In genomic region chr1:150695561-150695960, GRCh38 we compare ENCODE assay signal across 12 cellular contexts. TPM values are rescaled to one million over a fixed set of nuclear protein-coding genes. Genes with fewer than 3 reads are reported as not detected.
DNase-seq lines count a peak whose midpoint lies in the region; ATAC-seq, FAIRE-seq and TF ChIP-seq lines count a peak whose summit lies in the region.
"Had no signal": no experiment of that assay in that cellular context is flagged by ENCODE, and none has a peak within 500 bp of the region (broad histone marks: within the 10 kb centered on the region; RNA-seq: fewer than 3 reads in every experiment).

No MANE protein-coding gene starts in this region.

- ATAC-seq in PC-3 (no peak), HG02798 (IDR thresholded peaks at IDR 0.05; ENCODE audit: poor library complexity, unreplicated experiment) (no peak), HG03095 (IDR thresholded peaks at IDR 0.05; ENCODE audit: unreplicated experiment) (no peak)

- H3K4me3 ChIP-seq in PC-3 (ENCODE audit: low read length): peak overlapping the region; percentile 78
- H3K4me3 ChIP-seq in uterus: no peak overlapping the region

- H3K4me1 Mint-ChIP-seq in endothelial cell (ENCODE audit: unreplicated experiment) (peaks cover 14% of the 10 kb centered on the region), osteocyte (ENCODE audit: unreplicated experiment) (peaks cover 18% of the 10 kb centered on the region)

- H3K4me3 Mint-ChIP-seq in endothelial cell (ENCODE audit: unreplicated experiment) (peak overlapping the region; percentile 50), osteocyte (ENCODE audit: unreplicated experiment) (peak overlapping the region; percentile 7)

- H3K36me3 ChIP-seq in PC-3 (ENCODE audit: low read depth, low read length) (peaks cover 17% of the 10 kb centered on the region), uterus (no peaks in the 10 kb centered on the region)

- H3K79me2 ChIP-seq in PC-3 (ENCODE audit: low read length): peaks cover 28% of the 10 kb centered on the region

- no TSS peak for BruUV-seq in PC-3 (replicated peaks; lab: Mats Ljungman, UMichigan)

- no peaks in the 10 kb centered on the region for H3K9me2 ChIP-seq in PC-3 (replicated peaks; ENCODE audit: low read length)

- H3K27ac ChIP-seq in PC-3 (ENCODE audit: low read length) (no peak overlapping the region), uterus (no peak overlapping the region)
- H3K27ac ChIP-seq: coronary artery had no signal

- peaks cover 3% of the 10 kb centered on the region for H3K27me3 Mint-ChIP-seq in endothelial cell (ENCODE audit: unreplicated experiment)
- H3K27me3 Mint-ChIP-seq in osteocyte (ENCODE audit: unreplicated experiment): peaks cover 6% of the 10 kb centered on the region
- H3K27me3 Mint-ChIP-seq: naive B cell had no signal

- no peak overlapping the region for H3K27ac Mint-ChIP-seq in endothelial cell (ENCODE audit: unreplicated experiment)
- no peak overlapping the region for H3K27ac Mint-ChIP-seq in osteocyte (ENCODE audit: unreplicated experiment)

- H3K9me3 Mint-ChIP-seq in endothelial cell (ENCODE audit: unreplicated experiment) (no peaks in the 10 kb centered on the region), osteocyte (ENCODE audit: unreplicated experiment) (no peaks in the 10 kb centered on the region)
- H3K9me3 Mint-ChIP-seq: naive B cell had no signal

- DNase-seq in GM18507 (ENCODE audit: extremely low spot score, insufficient read length, low read depth): no peak
- peak; percentile 5 for DNase-seq in PC-3
- DNase-seq in endothelial cell (ENCODE audit: low spot score): no peak
- no peak for DNase-seq in osteocyte (ENCODE audit: extremely low spot score, unreplicated experiment)
- DNase-seq in NCI-H446 (lab: John Stamatoyannopoulos, UW): no peak
- no peak for DNase-seq in uterus
- DNase-seq: naive B cell, NCI-H1105, T1000 had no signal

- TF ChIP-seq CTCF in PC-3 (conservative IDR thresholded peaks at IDR 0.05; ENCODE audit: low read depth, low read length): no peak
- TF ChIP-seq CTCF in endothelial cell (IDR thresholded peaks at IDR 0.05; ENCODE audit: unreplicated experiment): no peak
- no peak for TF ChIP-seq CTCF in osteocyte (IDR thresholded peaks at IDR 0.05)
- no peak for TF ChIP-seq CTCF in uterus (IDR thresholded peaks at IDR 0.05)

- H3K9me3 ChIP-seq in PC-3 (ENCODE audit: low read length): no peaks in the 10 kb centered on the region
- H3K9me3 ChIP-seq in uterus: no peaks in the 10 kb centered on the region

- no peaks in the 10 kb centered on the region for H4K20me1 ChIP-seq in PC-3 (ENCODE audit: low read length)

- H3K9ac ChIP-seq in PC-3 (ENCODE audit: low read length): no peak overlapping the region

- H3K4me1 ChIP-seq in PC-3 (ENCODE audit: insufficient read depth, low read length) (peaks cover 28% of the 10 kb centered on the region), uterus (no peaks in the 10 kb centered on the region)

- H3K27me3 ChIP-seq in PC-3 (ENCODE audit: low read length) (no peaks in the 10 kb centered on the region), uterus (no peaks in the 10 kb centered on the region)

- intact Hi-C loops in PC-3 (cut with micrococcal nuclease): loop anchor here (5.0 kb wide), 3 partner anchors 38 to 312 kb away; partner anchors contain the start of genes MINDY1 and PRUNE1
- intact Hi-C loops in uterus (cut with DNase I; ENCODE audit: low total_unique reads): no loop called here

- CTCF ChIA-PET in PC-3 (lab: Charles Lee): no interaction called here

- peaks cover 7% of the 10 kb centered on the region for H3F3A ChIP-seq in PC-3 (ENCODE audit: low read length, unreplicated experiment)

- peak overlapping the region; percentile 96 for H3K4me2 ChIP-seq in PC-3 (ENCODE audit: low read length)

- POLR2A ChIA-PET in PC-3 (lab: Charles Lee; ENCODE audit: unreplicated experiment): interaction anchor here (0.6 kb wide), 1 partner anchor 310 kb away, joined by 4 read pairs; no protein-coding TSS in a partner anchor

- no peak for TF ChIP-seq POLR2A in uterus (IDR thresholded peaks at IDR 0.05)

- no peak overlapping the region for H2AFZ ChIP-seq in PC-3 (ENCODE audit: low read length)

- peak; percentile 15 for FAIRE-seq in GM18507 (lab: Jason Lieb, UNC)

- peaks cover 3% of the 10 kb centered on the region for H3K36me3 Mint-ChIP-seq in endothelial cell (ENCODE audit: low read depth, unreplicated experiment)
- H3K36me3 Mint-ChIP-seq in osteocyte (ENCODE audit: unreplicated experiment): peaks cover 25% of the 10 kb centered on the region

RNA-seq across cellular contexts. Expression of gene GOLPH3L, which starts 1.4 kb away (rescaled TPM):
- total RNA-seq in PC-3 (2014; rRNA removed) (9.6 and 15.6 TPM in 2 replicates), endothelial cell (ENCODE audit: unreplicated experiment) (21.5 TPM), osteocyte (26.6 and 27.4 TPM in 2 replicates), uterus (10 to 100 TPM; 10.6 to 31.5 (median 21.3) TPM)

RNA-seq across cellular contexts. Expression of gene HORMAD1, which starts 25.1 kb away (rescaled TPM):
- total RNA-seq in PC-3 (2014; rRNA removed) (not detected in 2 replicates), endothelial cell (ENCODE audit: unreplicated experiment) (not detected), osteocyte (not detected in 2 replicates), uterus (under 1 TPM in 1 of 4 donors, not detected in 3; 0.62 TPM)
